In genomic region chr15:29269485-29270168, GRCh38 we compare ENCODE assay signal across 8 cellular contexts. TPM values are rescaled to one million over a fixed set of nuclear protein-coding genes. Genes with fewer than 3 reads are reported as not detected.
DNase-seq lines count a peak whose midpoint lies in the region; ATAC-seq and TF ChIP-seq lines count a peak whose summit lies in the region.

Gene NSMCE3, minus strand, starts transcription at chr15:29269822. Its CDS starts 117 bp downstream, at chr15:29269705.

- peak within 1 kb of the TSS; percentile 100 for H3K27ac Mint-ChIP-seq in activated CD8-positive, alpha-beta memory T cell treated with anti-CD3 and anti-CD28 coated beads, Interleukin-2, amount 10 ng/mL, durations not matched to agents 7 days and 5 days
- peak within 1 kb of the TSS; percentile 97 for H3K27ac Mint-ChIP-seq in endodermal cell

- peak within 1 kb of the TSS; percentile 96 for H3K4me3 Mint-ChIP-seq in activated CD8-positive, alpha-beta memory T cell treated with anti-CD3 and anti-CD28 coated beads, Interleukin-2, amount 10 ng/mL, durations not matched to agents 7 days and 5 days
- peak within 1 kb of the TSS; percentile 99 for H3K4me3 Mint-ChIP-seq in endodermal cell

- TF ChIP-seq CTCF in endodermal cell (conservative IDR thresholded peaks at IDR 0.05), result no peak

- peaks cover 1% of the 10 kb centered on the region for H3K36me3 Mint-ChIP-seq in activated CD8-positive, alpha-beta memory T cell treated with anti-CD3 and anti-CD28 coated beads, Interleukin-2, amount 10 ng/mL, durations not matched to agents 7 days and 5 days
- peaks cover 7% of the 10 kb centered on the region for H3K36me3 Mint-ChIP-seq in endodermal cell (ENCODE audit: low read depth)

- H3K4me3 ChIP-seq in endodermal cell (ENCODE audit: low read length) (peak within 1 kb of the TSS; percentile 98), mesodermal cell (ENCODE audit: extremely low read depth, insufficient read depth, low read length, poor library complexity, severe bottlenecking) (peak within 1 kb of the TSS; percentile 86)

- H3K9ac ChIP-seq in endodermal cell (ENCODE audit: extremely low read depth, low read length, poor library complexity, severe bottlenecking), result peak within 1 kb of the TSS; percentile 83

- peak; percentile 92 for ATAC-seq in GM19468 (IDR thresholded peaks at IDR 0.05; ENCODE audit: extremely low read depth, unreplicated experiment)
- ATAC-seq in activated CD8-positive, alpha-beta memory T cell treated with anti-CD3 and anti-CD28 coated beads, Interleukin-2, amount 10 ng/mL, durations not matched to agents 7 days and 5 days, result peak; percentile 94

- H3K4me1 Mint-ChIP-seq in activated CD8-positive, alpha-beta memory T cell treated with anti-CD3 and anti-CD28 coated beads, Interleukin-2, amount 10 ng/mL, durations not matched to agents 7 days and 5 days, result peaks cover 46% of the 10 kb centered on the region
- H3K4me1 Mint-ChIP-seq in endodermal cell, result peaks cover 20% of the 10 kb centered on the region

- no peaks in the 10 kb centered on the region for H3K27me3 ChIP-seq in endodermal cell (ENCODE audit: control insufficient read depth, insufficient read depth, low read length, poor library complexity, severe bottlenecking)

- no peaks in the 10 kb centered on the region for H3K4me1 ChIP-seq in endodermal cell (ENCODE audit: control insufficient read depth, insufficient read depth, low read length)
- H3K4me1 ChIP-seq in mesodermal cell (ENCODE audit: control insufficient read depth, insufficient read depth, low read length, poor library complexity, severe bottlenecking), result peaks cover 5% of the 10 kb centered on the region

- H3K9me3 ChIP-seq in endodermal cell (ENCODE audit: control insufficient read depth, low read length) (no peaks in the 10 kb centered on the region), mesodermal cell (ENCODE audit: control insufficient read depth, low read length) (no peaks in the 10 kb centered on the region)

- peaks cover 4% of the 10 kb centered on the region for H3K27me3 Mint-ChIP-seq in activated CD8-positive, alpha-beta memory T cell treated with anti-CD3 and anti-CD28 coated beads, Interleukin-2, amount 10 ng/mL, durations not matched to agents 7 days and 5 days
- peaks cover 2% of the 10 kb centered on the region for H3K27me3 Mint-ChIP-seq in endodermal cell (ENCODE audit: insufficient read depth)

- H3K36me3 ChIP-seq in endodermal cell (ENCODE audit: control insufficient read depth, insufficient read depth, low read length) (no peaks in the 10 kb centered on the region), mesodermal cell (ENCODE audit: control insufficient read depth, insufficient read depth, low read length) (no peaks in the 10 kb centered on the region)

- CTCF ChIA-PET in activated CD8-positive, alpha-beta memory T cell treated with anti-CD3 and anti-CD28 coated beads, Interleukin-2, amount 10 ng/mL, durations not matched to agents 7 days and 5 days (lab: Charles Lee), result interaction anchor here (1.0 kb wide), 1 partner anchor 167 kb away, joined by 3 read pairs; no protein-coding TSS in a partner anchor

- 0 to 1% methylated on average over 38 to 68 of the region's 68 CpGs for WGBS in endodermal cell (ENCODE audit: insufficient coverage in 1 of 2, insufficient read length in 1 of 2), 2 experiments
- WGBS in mesodermal cell (ENCODE audit: insufficient coverage in 2 of 2), 2 experiments, result 0% methylated on average over 53 to 59 of the region's 68 CpGs

- no peaks in the 10 kb centered on the region for H3K9me3 Mint-ChIP-seq in activated CD8-positive, alpha-beta memory T cell treated with anti-CD3 and anti-CD28 coated beads, Interleukin-2, amount 10 ng/mL, durations not matched to agents 7 days and 5 days (ENCODE audit: low read depth)
- H3K9me3 Mint-ChIP-seq in endodermal cell, result no peaks in the 10 kb centered on the region

- H3K27ac ChIP-seq in endodermal cell (ENCODE audit: low read depth, low read length) (peak within 1 kb of the TSS; percentile 85), mesodermal cell (ENCODE audit: low read depth, low read length, severe bottlenecking) (peak within 1 kb of the TSS; percentile 89)

- DNase-seq in CMK (ENCODE audit: low read depth) (peak; percentile 48), HS-27A (ENCODE audit: low read depth) (peak; percentile 45), endodermal cell (peak; percentile 94)
- DNase-seq in NK-92 treated with Interleukin-12 subunit alpha and Interleukin-12 subunit beta, amount 100 ng/mL, for 24 hours (lab: John Stamatoyannopoulos, UW), result peak; percentile 90
- DNase-seq in activated CD8-positive, alpha-beta memory T cell treated with anti-CD3 and anti-CD28 coated beads, Interleukin-2, amount 10 ng/mL, durations not matched to agents 7 days and 5 days, result peak; percentile 94
- DNase-seq in stimulated activated CD8-positive, alpha-beta memory T cell treated with anti-CD3 and anti-CD28 coated beads, Interleukin-15, amount 100 ng/mL, for 24 hours (ENCODE audit: low read depth), result peak; percentile 79

RNA-seq across cellular contexts. Expression of gene NSMCE3, which starts in this region (rescaled TPM):
- 1 to 10 TPM; 8.7 to 9.2 TPM for total RNA-seq in activated CD8-positive, alpha-beta memory T cell treated with anti-CD3 and anti-CD28 coated beads, Interleukin-2, amount 10 ng/mL, durations not matched to agents 7 days and 5 days
- total RNA-seq in endodermal cell, result 10 to 100 TPM; 31.5 to 40.8 TPM
- polyA plus RNA-seq in endodermal cell (2013, experiment 1 of 2), result 14.5 TPM
- 13.0 TPM for polyA plus RNA-seq in endodermal cell (2013, experiment 2 of 2)
- polyA plus RNA-seq in mesodermal cell (2013, experiment 1 of 2), result 11.4 TPM
- 11.5 TPM for polyA plus RNA-seq in mesodermal cell (2013, experiment 2 of 2)

Comparison
In these comparisons a context has a peak if more than half of its experiments do, and no peak if none do; other contexts are left out.
1. Peak in every context shown above with its lines: DNase-seq, ATAC-seq, H3K4me3 ChIP-seq and H3K27ac ChIP-seq.